Comparison of ENCODE assay signal across 16 cellular contexts in genomic region chr9:108058137-108058779, GRCh38.
DNase-seq lines count a peak whose midpoint lies in the region; TF ChIP-seq lines count a peak whose summit lies in the region.
"Had no signal": no experiment of that assay in that cellular context is flagged by ENCODE, and none has a peak within 500 bp of the region (broad histone marks: within the 10 kb centered on the region; RNA-seq: fewer than 3 reads in every experiment).

No MANE protein-coding gene starts in this region.

- peaks cover 46% of the 10 kb centered on the region for H3K4me1 Mint-ChIP-seq in chondrocyte (ENCODE audit: low read depth)
- H3K4me1 Mint-ChIP-seq in nephron = peaks cover 58% of the 10 kb centered on the region
- peaks cover 17% of the 10 kb centered on the region for H3K4me1 Mint-ChIP-seq in type B pancreatic cell (ENCODE audit: unreplicated experiment)

- H3K27ac Mint-ChIP-seq in chondrocyte (ENCODE audit: unreplicated experiment) (peak overlapping the region; percentile 18), nephron (peak overlapping the region in 2 of 3 experiments; percentile 50 to 82), type B pancreatic cell (peak overlapping the region; percentile 33)
- H3K27ac Mint-ChIP-seq: activated naive CD8-positive, alpha-beta T cell; H9 had no signal

- TF ChIP-seq CTCF in chondrocyte (IDR thresholded peaks at IDR 0.05) = no peak
- no peak for TF ChIP-seq CTCF in nephron (IDR thresholded peaks at IDR 0.05; ENCODE audit: unreplicated experiment in 3 of 3)
- no peak for TF ChIP-seq CTCF in type B pancreatic cell (conservative IDR thresholded peaks at IDR 0.05)

- H3K36me3 Mint-ChIP-seq in chondrocyte (ENCODE audit: low read depth) (no peaks in the 10 kb centered on the region), nephron (ENCODE audit: low read depth) (no peaks in the 10 kb centered on the region), type B pancreatic cell (no peaks in the 10 kb centered on the region)
- H3K36me3 Mint-ChIP-seq: activated naive CD8-positive, alpha-beta T cell had no signal

- H3K27me3 Mint-ChIP-seq in chondrocyte (ENCODE audit: low read depth) = peaks cover 3% of the 10 kb centered on the region
- peaks cover 2% of the 10 kb centered on the region for H3K27me3 Mint-ChIP-seq in nephron (ENCODE audit: low read depth)
- no peaks in the 10 kb centered on the region for H3K27me3 Mint-ChIP-seq in type B pancreatic cell

- H3K9me3 Mint-ChIP-seq in chondrocyte (ENCODE audit: low read depth) = no peaks in the 10 kb centered on the region
- no peaks in the 10 kb centered on the region for H3K9me3 Mint-ChIP-seq in nephron
- H3K9me3 Mint-ChIP-seq in type B pancreatic cell = no peaks in the 10 kb centered on the region
- H3K9me3 Mint-ChIP-seq: H9, neural crest cell had no signal

- H3K4me3 Mint-ChIP-seq in chondrocyte (ENCODE audit: unreplicated experiment) = no peak overlapping the region
- H3K4me3 Mint-ChIP-seq in nephron = peak overlapping the region in 1 of 3 experiments; percentile 2
- H3K4me3 Mint-ChIP-seq in type B pancreatic cell = no peak overlapping the region
- H3K4me3 Mint-ChIP-seq: activated naive CD8-positive, alpha-beta T cell; H9; neural crest cell had no signal

- peak; percentile 39 for DNase-seq in HT-29 (ENCODE audit: low spot score)
- no peak for DNase-seq in chondrocyte (ENCODE audit: low spot score)
- DNase-seq in type B pancreatic cell (ENCODE audit: extremely low spot score, unreplicated experiment) = no peak
- no peak for DNase-seq in GDM1 (lab: John Stamatoyannopoulos, UW)
- no peak for DNase-seq in glomerular visceral epithelial cell (ENCODE audit: extremely low spot score)
- no peak for DNase-seq in NCI-H2196 (lab: John Stamatoyannopoulos, UW; ENCODE audit: unreplicated experiment)
- DNase-seq: activated CD4-positive, alpha-beta T cell treated with anti-CD3 and anti-CD28 coated beads for 1 hour; H9; left cardiac atrium; NCI-H2029 treated with DMSO at 0.1 percent for 48 hours; NCI-H446 treated with DMSO at 0.1 percent for 48 hours; psoas muscle; testis had no signal
